13 cellular contexts compared by ENCODE assay signal in genomic region chrX:34893741-34894140, GRCh38. TPM values are rescaled to one million over a fixed set of nuclear protein-coding genes. Genes with fewer than 3 reads are reported as not detected.
DNase-seq lines count a peak whose midpoint lies in the region; FAIRE-seq and TF ChIP-seq lines count a peak whose summit lies in the region.
"Had no signal": no experiment of that assay in that cellular context is flagged by ENCODE, and none has a peak within 500 bp of the region (broad histone marks: within the 10 kb centered on the region; RNA-seq: fewer than 3 reads in every experiment).

No MANE protein-coding gene starts in this region.

- FAIRE-seq in endometrium (lab: Jason Lieb, UNC) = peak; percentile 51
- FAIRE-seq: small intestine had no signal

- H2BK12ac ChIP-seq in neuronal stem cell (ENCODE audit: low read length) = no peak overlapping the region

- H3K4me2 ChIP-seq in OCI-LY3 (ENCODE audit: low read length) (0 out of 2 replicates have a peak overlapping the region, but pooled peaks have one; percentile 3), neuronal stem cell (ENCODE audit: insufficient read depth, low read length, poor library complexity, severe bottlenecking) (no peak overlapping the region)

- H3K23ac ChIP-seq in neuronal stem cell (ENCODE audit: low read depth, low read length, poor library complexity) = no peak overlapping the region

- peak; percentile 53 for TF ChIP-seq CTCF in OCI-LY3 (IDR thresholded peaks at IDR 0.05; ENCODE audit: low read depth, low read length)
- peak; percentile 41 for TF ChIP-seq CTCF in retinal pigment epithelial cell (conservative IDR thresholded peaks at IDR 0.05; ENCODE audit: low read depth, low read length)

- no peaks in the 10 kb centered on the region for H3K9me3 ChIP-seq in OCI-LY3 (ENCODE audit: insufficient read depth, low read length)
- no peaks in the 10 kb centered on the region for H3K9me3 ChIP-seq in neuronal stem cell (replicated peaks in 1 of 2; ENCODE audit: control insufficient read depth in 2 of 2, insufficient read depth in 1 of 2, low read depth in 1 of 2, low read length in 2 of 2)
- H3K9me3 ChIP-seq: gastrocnemius medialis had no signal

- no peak overlapping the region for H3K14ac ChIP-seq in neuronal stem cell (ENCODE audit: low read length)

- H3K18ac ChIP-seq in neuronal stem cell (ENCODE audit: low read length) = no peak overlapping the region

- H2BK5ac ChIP-seq in neuronal stem cell (ENCODE audit: low read length) = no peak overlapping the region

- no peaks in the 10 kb centered on the region for H3K36me3 ChIP-seq in OCI-LY3 (replicated peaks; ENCODE audit: low read depth, low read length)
- no peaks in the 10 kb centered on the region for H3K36me3 ChIP-seq in neuronal stem cell (replicated peaks in 1 of 2; ENCODE audit: control insufficient read depth in 2 of 2, insufficient read depth in 2 of 2, low read length in 2 of 2)
- H3K36me3 ChIP-seq: gastrocnemius medialis had no signal

- H4K91ac ChIP-seq in neuronal stem cell (ENCODE audit: low read depth, low read length, poor library complexity) = no peak overlapping the region

- no CpG with 5 or more reads among the region's 1 CpG for WGBS in neuronal stem cell (ENCODE audit: extremely low coverage in 2 of 2, insufficient read length in 2 of 2, insufficient replicate concordance in 1 of 2), 2 donors

- H2AK5ac ChIP-seq in neuronal stem cell (ENCODE audit: low read depth, low read length) = no peak overlapping the region

- H3K4me3 ChIP-seq in OCI-LY3 (ENCODE audit: low read length) (no peak overlapping the region), retinal pigment epithelial cell (ENCODE audit: low read length) (no peak overlapping the region), neuronal stem cell (ENCODE audit: low read length in 2 of 2) (no peak overlapping the region)
- H3K4me3 ChIP-seq: gastrocnemius medialis had no signal

- H3K4ac ChIP-seq in neuronal stem cell (ENCODE audit: low read length) = no peak overlapping the region

- H3K4me1 ChIP-seq in OCI-LY3 (ENCODE audit: low read length) = no peaks in the 10 kb centered on the region
- H3K4me1 ChIP-seq in neuronal stem cell (ENCODE audit: control insufficient read depth in 2 of 2, insufficient read depth in 1 of 2, low read depth in 1 of 2, low read length in 2 of 2) = no peaks in the 10 kb centered on the region
- H3K4me1 ChIP-seq: gastrocnemius medialis had no signal

- no peaks in the 10 kb centered on the region for H3K79me1 ChIP-seq in neuronal stem cell (ENCODE audit: low read depth, low read length)

- no peak overlapping the region for H2BK15ac ChIP-seq in neuronal stem cell (ENCODE audit: low read length)

- no peaks in the 10 kb centered on the region for H3K79me2 ChIP-seq in OCI-LY3 (ENCODE audit: low read length)

- H3K27ac ChIP-seq in OCI-LY3 (ENCODE audit: low read length) = no peak overlapping the region
- H3K27ac ChIP-seq in neuronal stem cell (replicated peaks; ENCODE audit: low read length) = no peak overlapping the region
- H3K27ac ChIP-seq: gastrocnemius medialis had no signal

- no peak overlapping the region for H3K9ac ChIP-seq in OCI-LY3 (ENCODE audit: low read length)
- no peak overlapping the region for H3K9ac ChIP-seq in neuronal stem cell (ENCODE audit: low read depth, low read length, poor library complexity)

- H2BK120ac ChIP-seq in neuronal stem cell (ENCODE audit: low read depth, low read length) = no peak overlapping the region

- no peak overlapping the region for H2AFZ ChIP-seq in OCI-LY3 (ENCODE audit: low read depth, low read length)
- H2AFZ ChIP-seq in neuronal stem cell (ENCODE audit: low read length) = no peak overlapping the region

- DNase-seq in NCI-H748 (lab: John Stamatoyannopoulos, UW; ENCODE audit: unreplicated experiment) (peak; percentile 11), NCI-H748 treated with DMSO at 0.1 percent for 48 hours (lab: John Stamatoyannopoulos, UW) (no peak), retinal pigment epithelial cell (ENCODE audit: low read depth) (no peak), GDM1 (lab: John Stamatoyannopoulos, UW) (no peak), neuronal stem cell (ENCODE audit: low spot score) (no peak)
- DNase-seq in activated naive CD4-positive, alpha-beta T cell treated with Interleukin-2 at 50 U/mL for 16 hours = no peak
- DNase-seq: amygdala, gastrocnemius medialis, NCI-H2171, small intestine, T-cell had no signal

- H4K20me1 ChIP-seq in OCI-LY3 (ENCODE audit: insufficient read depth, low read length) = no peaks in the 10 kb centered on the region

- H3K27me3 ChIP-seq in OCI-LY3 (ENCODE audit: low read depth, low read length) (no peaks in the 10 kb centered on the region), neuronal stem cell (ENCODE audit: control insufficient read depth in 3 of 3, insufficient read depth in 3 of 3, low read depth in 1 of 3, low read length in 3 of 3) (no peaks in the 10 kb centered on the region)
- H3K27me3 ChIP-seq: gastrocnemius medialis had no signal

- H4K8ac ChIP-seq in neuronal stem cell (ENCODE audit: low read depth, low read length) = no peak overlapping the region

RNA-seq across cellular contexts. Expression of gene FAM47B, which starts 48.9 kb away (rescaled TPM):
- not detected for polyA plus RNA-seq in neuronal stem cell (2013, experiment 1 of 2)
- not detected for polyA plus RNA-seq in neuronal stem cell (2013, experiment 2 of 2)
- polyA plus RNA-seq: small intestine had no signal
